In the genomic region with DNA sequence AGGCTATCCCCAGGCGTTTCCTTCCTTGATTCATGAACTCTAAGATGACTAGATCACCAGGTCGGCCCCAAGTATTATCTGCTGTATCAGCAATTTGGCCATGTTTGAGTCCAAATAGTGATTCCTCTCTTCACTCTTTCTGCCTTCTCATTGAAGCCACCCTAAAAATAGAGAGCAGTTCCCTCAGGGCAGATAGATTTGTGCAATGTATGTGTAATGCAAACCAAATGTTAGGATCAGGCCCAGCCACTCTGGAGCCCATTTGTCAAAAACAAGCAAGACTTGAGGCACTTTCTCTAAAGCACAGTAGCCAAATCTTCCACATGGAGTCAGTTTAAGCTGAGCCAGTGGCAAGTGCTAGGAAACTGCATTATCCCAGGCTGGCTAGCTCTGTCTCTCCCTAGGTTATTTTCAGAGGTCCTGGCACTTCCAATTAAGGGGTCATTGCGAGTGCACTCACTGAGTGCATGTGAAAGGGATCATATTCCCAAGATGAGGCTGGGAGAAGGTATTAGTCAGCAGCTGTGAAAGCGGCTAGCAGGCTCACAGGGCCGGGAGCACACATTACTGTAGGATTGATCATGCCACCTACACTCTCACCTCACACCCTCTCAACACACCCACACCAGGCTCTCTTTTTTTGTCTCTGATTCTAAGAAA, we compare ENCODE assay signal across 10 cellular contexts.
DNase-seq lines count a peak whose midpoint lies in the region; ATAC-seq and TF ChIP-seq lines count a peak whose summit lies in the region.
"Had no signal": no experiment of that assay in that cellular context is flagged by ENCODE, and none has a peak within 500 bp of the region (broad histone marks: within the 10 kb centered on the region; RNA-seq: fewer than 3 reads in every experiment).

No MANE protein-coding gene starts in this region.

- H3K4me3 ChIP-seq in GM23338 (no peak overlapping the region), fibroblast of villous mesenchyme (ENCODE audit: low read depth, low read length) (no peak overlapping the region), retinal pigment epithelial cell (ENCODE audit: low read length) (no peak overlapping the region)
- H3K4me3 ChIP-seq: skin epidermis, tibial nerve had no signal

- 0 out of 2 replicates have a peak, but pooled peaks cover under 1% of the 10 kb centered on the region for H3K9me2 ChIP-seq in GM23338 (ENCODE audit: insufficient read depth)

- no peaks in the 10 kb centered on the region for H3F3A ChIP-seq in GM23338 (replicated peaks; ENCODE audit: low read depth)

- H3K4me1 ChIP-seq in GM23338 (ENCODE audit: insufficient read depth): peaks cover 24% of the 10 kb centered on the region

- CTCF ChIA-PET in RWPE1 (lab: Yijun Ruan, JAX): interaction anchor here (1.4 kb wide), 1 partner anchor 89 kb away, joined by 4 read pairs; no protein-coding TSS in a partner anchor

- H3K4me3 Mint-ChIP-seq in GM23338: no peak overlapping the region

- H3K27ac Mint-ChIP-seq in GM23338: peak overlapping the region; percentile 45; the same call in 1 of the 2 replicates

- peaks cover 24% of the 10 kb centered on the region for H3K4me1 Mint-ChIP-seq in GM23338

- no peak; the same call in 2 of the 3 replicates for ATAC-seq in GM23338
- no peak for ATAC-seq in GM18519 (IDR thresholded peaks at IDR 0.05; ENCODE audit: low FRiP score, unreplicated experiment)
- ATAC-seq in HG02623 (IDR thresholded peaks at IDR 0.05; ENCODE audit: unreplicated experiment): no peak
- ATAC-seq in GM18867 (IDR thresholded peaks at IDR 0.05; ENCODE audit: unreplicated experiment): no peak
- ATAC-seq in GM21390 (IDR thresholded peaks at IDR 0.05; ENCODE audit: unreplicated experiment): no peak

- H2AFZ ChIP-seq in GM23338: peak overlapping the region; percentile 91

- no peaks in the 10 kb centered on the region for H3K27me3 ChIP-seq in GM23338 (ENCODE audit: insufficient read depth)
- H3K27me3 ChIP-seq: tibial nerve had no signal

- H3K79me2 ChIP-seq in GM23338 (replicated peaks; ENCODE audit: insufficient read depth): no peaks in the 10 kb centered on the region

- TF ChIP-seq CTCF in GM23338 (conservative IDR thresholded peaks at IDR 0.05; ENCODE audit: low read depth in 2 of 2) (no peak), RWPE1 (conservative IDR thresholded peaks at IDR 0.05; ENCODE audit: low read depth) (no peak), fibroblast of villous mesenchyme (IDR thresholded peaks at IDR 0.05; ENCODE audit: insufficient read depth, low read depth, low read length) (no peak), retinal pigment epithelial cell (conservative IDR thresholded peaks at IDR 0.05; ENCODE audit: low read depth, low read length) (no peak)

- H4K20me1 ChIP-seq in GM23338 (replicated peaks; ENCODE audit: insufficient read depth): no peaks in the 10 kb centered on the region

- H3K27ac ChIP-seq in GM23338 (ENCODE audit: low read depth): no peak overlapping the region
- H3K27ac ChIP-seq in RWPE1: peak overlapping the region; percentile 53

- no peaks in the 10 kb centered on the region for H3K36me3 Mint-ChIP-seq in GM23338 (ENCODE audit: low read depth)

- peaks cover 8% of the 10 kb centered on the region for H3K27me3 Mint-ChIP-seq in GM23338 (ENCODE audit: insufficient read depth, low read depth, poor library complexity)

- POLR2A ChIA-PET in RWPE1 (lab: Yijun Ruan, JAX; ENCODE audit: low non-redundant PET): interaction anchor here (0.6 kb wide), 1 partner anchor 44 kb away, joined by 3 read pairs; no protein-coding TSS in a partner anchor

- no peaks in the 10 kb centered on the region for H3K36me3 ChIP-seq in GM23338 (ENCODE audit: insufficient read depth)
- H3K36me3 ChIP-seq: tibial nerve had no signal

- DNase-seq in GM23338 (ENCODE audit: low spot score): no peak
- DNase-seq in RWPE1 (ENCODE audit: low spot score): peak; percentile 99
- peak; percentile 64 for DNase-seq in fibroblast of villous mesenchyme (ENCODE audit: low read depth)
- DNase-seq in retinal pigment epithelial cell (ENCODE audit: low read depth): peak; percentile 96

- no peaks in the 10 kb centered on the region; the same call in 2 of the 3 replicates for H3K9me3 Mint-ChIP-seq in GM23338

- no peak overlapping the region for H3K4me2 ChIP-seq in GM23338

TF ChIP-seq in GM23338, 12 proteins besides CTCF, POLR2A, EP300 and RAD21 (continues in another document):
- TF ChIP-seq NANOG (IDR thresholded peaks at IDR 0.05; ENCODE audit: borderline replicate concordance): no peak
- TF ChIP-seq, protein P1, sequence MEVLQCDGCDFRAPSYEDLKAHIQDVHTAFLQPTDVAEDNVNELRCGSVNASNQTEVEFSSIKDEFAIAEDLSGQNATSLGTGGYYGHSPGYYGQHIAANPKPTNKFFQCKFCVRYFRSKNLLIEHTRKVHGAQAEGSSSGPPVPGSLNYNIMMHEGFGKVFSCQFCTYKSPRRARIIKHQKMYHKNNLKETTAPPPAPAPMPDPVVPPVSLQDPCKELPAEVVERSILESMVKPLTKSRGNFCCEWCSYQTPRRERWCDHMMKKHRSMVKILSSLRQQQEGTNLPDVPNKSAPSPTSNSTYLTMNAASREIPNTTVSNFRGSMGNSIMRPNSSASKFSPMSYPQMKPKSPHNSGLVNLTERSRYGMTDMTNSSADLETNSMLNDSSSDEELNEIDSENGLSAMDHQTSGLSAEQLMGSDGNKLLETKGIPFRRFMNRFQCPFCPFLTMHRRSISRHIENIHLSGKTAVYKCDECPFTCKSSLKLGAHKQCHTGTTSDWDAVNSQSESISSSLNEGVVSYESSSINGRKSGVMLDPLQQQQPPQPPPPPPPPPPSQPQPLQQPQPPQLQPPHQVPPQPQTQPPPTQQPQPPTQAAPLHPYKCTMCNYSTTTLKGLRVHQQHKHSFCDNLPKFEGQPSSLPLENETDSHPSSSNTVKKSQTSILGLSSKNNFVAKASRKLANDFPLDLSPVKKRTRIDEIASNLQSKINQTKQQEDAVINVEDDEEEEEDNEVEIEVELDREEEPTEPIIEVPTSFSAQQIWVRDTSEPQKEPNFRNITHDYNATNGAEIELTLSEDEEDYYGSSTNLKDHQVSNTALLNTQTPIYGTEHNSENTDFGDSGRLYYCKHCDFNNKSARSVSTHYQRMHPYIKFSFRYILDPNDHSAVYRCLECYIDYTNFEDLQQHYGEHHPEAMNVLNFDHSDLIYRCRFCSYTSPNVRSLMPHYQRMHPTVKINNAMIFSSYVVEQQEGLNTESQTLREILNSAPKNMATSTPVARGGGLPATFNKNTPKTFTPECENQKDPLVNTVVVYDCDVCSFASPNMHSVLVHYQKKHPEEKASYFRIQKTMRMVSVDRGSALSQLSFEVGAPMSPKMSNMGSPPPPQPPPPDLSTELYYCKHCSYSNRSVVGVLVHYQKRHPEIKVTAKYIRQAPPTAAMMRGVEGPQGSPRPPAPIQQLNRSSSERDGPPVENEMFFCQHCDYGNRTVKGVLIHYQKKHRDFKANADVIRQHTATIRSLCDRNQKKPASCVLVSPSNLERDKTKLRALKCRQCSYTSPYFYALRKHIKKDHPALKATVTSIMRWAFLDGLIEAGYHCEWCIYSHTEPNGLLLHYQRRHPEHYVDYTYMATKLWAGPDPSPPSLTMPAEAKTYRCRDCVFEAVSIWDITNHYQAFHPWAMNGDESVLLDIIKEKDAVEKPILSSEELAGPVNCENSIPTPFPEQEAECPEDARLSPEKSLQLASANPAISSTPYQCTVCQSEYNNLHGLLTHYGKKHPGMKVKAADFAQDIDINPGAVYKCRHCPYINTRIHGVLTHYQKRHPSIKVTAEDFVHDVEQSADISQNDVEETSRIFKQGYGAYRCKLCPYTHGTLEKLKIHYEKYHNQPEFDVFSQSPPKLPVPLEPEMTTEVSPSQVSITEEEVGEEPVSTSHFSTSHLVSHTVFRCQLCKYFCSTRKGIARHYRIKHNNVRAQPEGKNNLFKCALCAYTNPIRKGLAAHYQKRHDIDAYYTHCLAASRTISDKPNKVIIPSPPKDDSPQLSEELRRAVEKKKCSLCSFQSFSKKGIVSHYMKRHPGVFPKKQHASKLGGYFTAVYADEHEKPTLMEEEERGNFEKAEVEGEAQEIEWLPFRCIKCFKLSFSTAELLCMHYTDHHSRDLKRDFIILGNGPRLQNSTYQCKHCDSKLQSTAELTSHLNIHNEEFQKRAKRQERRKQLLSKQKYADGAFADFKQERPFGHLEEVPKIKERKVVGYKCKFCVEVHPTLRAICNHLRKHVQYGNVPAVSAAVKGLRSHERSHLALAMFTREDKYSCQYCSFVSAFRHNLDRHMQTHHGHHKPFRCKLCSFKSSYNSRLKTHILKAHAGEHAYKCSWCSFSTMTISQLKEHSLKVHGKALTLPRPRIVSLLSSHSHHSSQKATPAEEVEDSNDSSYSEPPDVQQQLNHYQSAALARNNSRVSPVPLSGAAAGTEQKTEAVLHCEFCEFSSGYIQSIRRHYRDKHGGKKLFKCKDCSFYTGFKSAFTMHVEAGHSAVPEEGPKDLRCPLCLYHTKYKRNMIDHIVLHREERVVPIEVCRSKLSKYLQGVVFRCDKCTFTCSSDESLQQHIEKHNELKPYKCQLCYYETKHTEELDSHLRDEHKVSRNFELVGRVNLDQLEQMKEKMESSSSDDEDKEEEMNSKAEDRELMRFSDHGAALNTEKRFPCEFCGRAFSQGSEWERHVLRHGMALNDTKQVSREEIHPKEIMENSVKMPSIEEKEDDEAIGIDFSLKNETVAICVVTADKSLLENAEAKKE (CRISPR knock-in tag; IDR thresholded peaks at IDR 0.05): no peak
- TF ChIP-seq ZNF114 (CRISPR knock-in tag; IDR thresholded peaks at IDR 0.05): no peak
- TF ChIP-seq, protein P2, sequence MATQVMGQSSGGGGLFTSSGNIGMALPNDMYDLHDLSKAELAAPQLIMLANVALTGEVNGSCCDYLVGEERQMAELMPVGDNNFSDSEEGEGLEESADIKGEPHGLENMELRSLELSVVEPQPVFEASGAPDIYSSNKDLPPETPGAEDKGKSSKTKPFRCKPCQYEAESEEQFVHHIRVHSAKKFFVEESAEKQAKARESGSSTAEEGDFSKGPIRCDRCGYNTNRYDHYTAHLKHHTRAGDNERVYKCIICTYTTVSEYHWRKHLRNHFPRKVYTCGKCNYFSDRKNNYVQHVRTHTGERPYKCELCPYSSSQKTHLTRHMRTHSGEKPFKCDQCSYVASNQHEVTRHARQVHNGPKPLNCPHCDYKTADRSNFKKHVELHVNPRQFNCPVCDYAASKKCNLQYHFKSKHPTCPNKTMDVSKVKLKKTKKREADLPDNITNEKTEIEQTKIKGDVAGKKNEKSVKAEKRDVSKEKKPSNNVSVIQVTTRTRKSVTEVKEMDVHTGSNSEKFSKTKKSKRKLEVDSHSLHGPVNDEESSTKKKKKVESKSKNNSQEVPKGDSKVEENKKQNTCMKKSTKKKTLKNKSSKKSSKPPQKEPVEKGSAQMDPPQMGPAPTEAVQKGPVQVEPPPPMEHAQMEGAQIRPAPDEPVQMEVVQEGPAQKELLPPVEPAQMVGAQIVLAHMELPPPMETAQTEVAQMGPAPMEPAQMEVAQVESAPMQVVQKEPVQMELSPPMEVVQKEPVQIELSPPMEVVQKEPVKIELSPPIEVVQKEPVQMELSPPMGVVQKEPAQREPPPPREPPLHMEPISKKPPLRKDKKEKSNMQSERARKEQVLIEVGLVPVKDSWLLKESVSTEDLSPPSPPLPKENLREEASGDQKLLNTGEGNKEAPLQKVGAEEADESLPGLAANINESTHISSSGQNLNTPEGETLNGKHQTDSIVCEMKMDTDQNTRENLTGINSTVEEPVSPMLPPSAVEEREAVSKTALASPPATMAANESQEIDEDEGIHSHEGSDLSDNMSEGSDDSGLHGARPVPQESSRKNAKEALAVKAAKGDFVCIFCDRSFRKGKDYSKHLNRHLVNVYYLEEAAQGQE (IDR thresholded peaks at IDR 0.05; ENCODE audit: unreplicated experiment): no peak
